10 cellular contexts compared by ENCODE assay signal in genomic region chr11:60950933-60951610, GRCh38. TPM values are rescaled to one million over a fixed set of nuclear protein-coding genes. Genes with fewer than 3 reads are reported as not detected.
A peak's percentile ranks its signal among the peaks of the same experiment; 100 is the strongest.
DNase-seq lines count a peak whose midpoint lies in the region; ATAC-seq and TF ChIP-seq lines count a peak whose summit lies in the region.
"Had no signal": no experiment of that assay in that cellular context is flagged by ENCODE, and none has a peak within 500 bp of the region (broad histone marks: within the 10 kb centered on the region; RNA-seq: fewer than 3 reads in every experiment).

No MANE protein-coding gene starts in this region.

- H3K36me3 ChIP-seq in mammary epithelial cell (ENCODE audit: insufficient read depth, low read length) (no peaks in the 10 kb centered on the region), tibial nerve (peaks cover 0 to 5% (median 0%) of the 10 kb centered on the region in 3 donors)

- no peak overlapping the region for H3K9ac ChIP-seq in mammary epithelial cell (ENCODE audit: insufficient read depth, low read length)

- H2AFZ ChIP-seq in mammary epithelial cell (ENCODE audit: low read depth, low read length), result peak overlapping the region; percentile 63

- TF ChIP-seq CTCF in mammary epithelial cell (conservative IDR thresholded peaks at IDR 0.05 in 1 of 2, IDR thresholded peaks at IDR 0.05 in 1 of 2; ENCODE audit: extremely low read depth in 1 of 2, insufficient read depth in 1 of 2, low read depth in 1 of 2, low read length in 2 of 2), result no peak
- TF ChIP-seq CTCF in tibial nerve (IDR thresholded peaks at IDR 0.05), result no peak

- H3K4me1 ChIP-seq in mammary epithelial cell (ENCODE audit: insufficient read depth, low read length) (no peaks in the 10 kb centered on the region), tibial nerve (peaks cover 0 to 61% (median 20%) of the 10 kb centered on the region in 4 donors)

- H3K9me3 Mint-ChIP-seq in activated CD4-positive, alpha-beta memory T cell treated with anti-CD3 and anti-CD28 coated beads for 36 hours, result no peaks in the 10 kb centered on the region
- H3K9me3 Mint-ChIP-seq in activated CD4-positive, alpha-beta memory T cell treated with anti-CD3 and anti-CD28 coated beads, Interleukin-2, amount 10 ng/mL, durations not matched to agents 7 days and 5 days, result no peaks in the 10 kb centered on the region

- H3K27ac ChIP-seq in mammary epithelial cell (ENCODE audit: insufficient read depth, low read depth, low read length), result no peak overlapping the region
- peak overlapping the region; percentile 87 to 98 (median 92) for H3K27ac ChIP-seq in tibial nerve
- H3K27ac ChIP-seq: C4-2B had no signal

- no peak overlapping the region for H3K4me2 ChIP-seq in mammary epithelial cell (ENCODE audit: insufficient read depth, low read depth, low read length)

- no peaks in the 10 kb centered on the region for H3K79me2 ChIP-seq in mammary epithelial cell (ENCODE audit: insufficient read depth, low read length)

- intact Hi-C loops in activated CD4-positive, alpha-beta memory T cell treated with anti-CD3 and anti-CD28 coated beads for 36 hours (cut with micrococcal nuclease), result loop anchor here (5.0 kb wide), 1 partner anchor 34 kb away; no protein-coding TSS in a partner anchor
- intact Hi-C loops in mammary epithelial cell (cut with micrococcal nuclease), result no loop called here

- WGBS in mammary epithelial cell (ENCODE audit: low coverage, missing lambda C conversion rate), result 70% methylated on average over 13 of the region's 86 CpGs
- 18 to 26% methylated on average over 32 to 48 of the region's 86 CpGs for WGBS in tibial nerve, 2 donors

- H3K4me1 Mint-ChIP-seq in activated CD4-positive, alpha-beta memory T cell treated with anti-CD3 and anti-CD28 coated beads for 36 hours (ENCODE audit: low read depth), result peaks cover 14% of the 10 kb centered on the region
- H3K4me1 Mint-ChIP-seq in activated CD4-positive, alpha-beta memory T cell treated with anti-CD3 and anti-CD28 coated beads, Interleukin-2, amount 10 ng/mL, durations not matched to agents 7 days and 5 days, result peaks cover 17% of the 10 kb centered on the region

- TF ChIP-seq POLR2A in tibial nerve (IDR thresholded peaks at IDR 0.05), result no peak

- H3K4me3 ChIP-seq in mammary epithelial cell (replicated peaks in 1 of 3; ENCODE audit: insufficient read depth in 1 of 3, low read depth in 2 of 3, low read length in 3 of 3) (no peak overlapping the region), tibial nerve (peak overlapping the region; percentile 30 to 66 (median 60))

- CTCF ChIA-PET in activated CD4-positive, alpha-beta memory T cell treated with anti-CD3 and anti-CD28 coated beads for 36 hours (lab: Charles Lee), result no interaction called here
- CTCF ChIA-PET in activated CD4-positive, alpha-beta memory T cell treated with anti-CD3 and anti-CD28 coated beads, Interleukin-2, amount 10 ng/mL, durations not matched to agents 7 days and 5 days (lab: Charles Lee), result no interaction called here
- CTCF ChIA-PET in mammary epithelial cell (lab: Charles Lee; ENCODE audit: low non-redundant PET), result no interaction called here

- peaks cover 25% of the 10 kb centered on the region for H3K27me3 Mint-ChIP-seq in activated CD4-positive, alpha-beta memory T cell treated with anti-CD3 and anti-CD28 coated beads for 36 hours
- peaks cover 42% of the 10 kb centered on the region for H3K27me3 Mint-ChIP-seq in activated CD4-positive, alpha-beta memory T cell treated with anti-CD3 and anti-CD28 coated beads, Interleukin-2, amount 10 ng/mL, durations not matched to agents 7 days and 5 days

- DNase-seq in activated CD4-positive, alpha-beta memory T cell treated with anti-CD3 and anti-CD28 coated beads for 36 hours, result peak; percentile 32
- DNase-seq in activated CD4-positive, alpha-beta memory T cell treated with anti-CD3 and anti-CD28 coated beads, Interleukin-2, amount 10 ng/mL, durations not matched to agents 7 days and 5 days, result no peak
- DNase-seq in mammary epithelial cell (no peak), mesenteric fat pad (ENCODE audit: low spot score) (peak; percentile 90), tibial nerve (ENCODE audit: low spot score in 2 of 2) (no peak), cortex of kidney (lab: John Stamatoyannopoulos, UW) (no peak)

- ATAC-seq in HG03571 (IDR thresholded peaks at IDR 0.05; ENCODE audit: unreplicated experiment), result no peak
- ATAC-seq in GM21447 (IDR thresholded peaks at IDR 0.05; ENCODE audit: unreplicated experiment), result no peak

- peaks cover 4% of the 10 kb centered on the region for H3K27me3 ChIP-seq in mammary epithelial cell (ENCODE audit: insufficient read depth, low read length)
- H3K27me3 ChIP-seq in tibial nerve, result no peaks in the 10 kb centered on the region

- in situ Hi-C loops in mammary epithelial cell (cut with MboI; ENCODE audit: low sequenced_read_pairs in 2 of 2), result no loop called here

- peak in 1 of 2 donors; percentile 4 for TF ChIP-seq EP300 in tibial nerve (IDR thresholded peaks at IDR 0.05)

- BruUV-seq in mammary epithelial cell (replicated peaks; lab: Mats Ljungman, UMichigan), result no TSS peak

- no peaks in the 10 kb centered on the region for H4K20me1 ChIP-seq in mammary epithelial cell (ENCODE audit: insufficient read depth, low read length)

- H3K4me3 Mint-ChIP-seq in activated CD4-positive, alpha-beta memory T cell treated with anti-CD3 and anti-CD28 coated beads for 36 hours, result no peak overlapping the region
- H3K4me3 Mint-ChIP-seq in activated CD4-positive, alpha-beta memory T cell treated with anti-CD3 and anti-CD28 coated beads, Interleukin-2, amount 10 ng/mL, durations not matched to agents 7 days and 5 days, result no peak overlapping the region

- dilution Hi-C loops in mammary epithelial cell (cut with HindIII; ENCODE audit: low sequenced_read_pairs), result no loop called here

- H3K9me3 ChIP-seq in mammary epithelial cell (replicated peaks; ENCODE audit: insufficient read depth, low read length), result no peaks in the 10 kb centered on the region
- H3K9me3 ChIP-seq in tibial nerve, result no peaks in the 10 kb centered on the region

- no peaks in the 10 kb centered on the region for H3K36me3 Mint-ChIP-seq in activated CD4-positive, alpha-beta memory T cell treated with anti-CD3 and anti-CD28 coated beads for 36 hours
- H3K36me3 Mint-ChIP-seq in activated CD4-positive, alpha-beta memory T cell treated with anti-CD3 and anti-CD28 coated beads, Interleukin-2, amount 10 ng/mL, durations not matched to agents 7 days and 5 days (ENCODE audit: low read depth), result no peaks in the 10 kb centered on the region

- POLR2A ChIA-PET in activated CD4-positive, alpha-beta memory T cell treated with anti-CD3 and anti-CD28 coated beads for 36 hours (lab: Charles Lee), result no interaction called here
- POLR2A ChIA-PET in activated CD4-positive, alpha-beta memory T cell treated with anti-CD3 and anti-CD28 coated beads, Interleukin-2, amount 10 ng/mL, durations not matched to agents 7 days and 5 days (lab: Charles Lee), result no interaction called here

- H3K27ac Mint-ChIP-seq in activated CD4-positive, alpha-beta memory T cell treated with anti-CD3 and anti-CD28 coated beads for 36 hours, result no peak overlapping the region
- no peak overlapping the region for H3K27ac Mint-ChIP-seq in activated CD4-positive, alpha-beta memory T cell treated with anti-CD3 and anti-CD28 coated beads, Interleukin-2, amount 10 ng/mL, durations not matched to agents 7 days and 5 days

RNA-seq across cellular contexts. Expression of gene SLC15A3, which starts 0.9 kb away (rescaled TPM):
- total RNA-seq in activated CD4-positive, alpha-beta memory T cell treated with anti-CD3 and anti-CD28 coated beads for 36 hours, result 1 to 10 TPM; 1.3 to 1.8 TPM
- 1 to 10 TPM in 1 of 2 experiments, under 1 TPM in 1; 0.28 to 1.0 TPM for total RNA-seq in activated CD4-positive, alpha-beta memory T cell treated with anti-CD3 and anti-CD28 coated beads, Interleukin-2, amount 10 ng/mL, durations not matched to agents 7 days and 5 days
- total RNA-seq in mammary epithelial cell (under 1 TPM; 0.16 to 0.17 TPM), mesenteric fat pad (47.4 TPM), tibial nerve (10 to 100 TPM; 32.2 to 94.4 (median 64.8) TPM)
- 0.07 TPM for polyA plus RNA-seq in mammary epithelial cell
- polyA minus RNA-seq in mammary epithelial cell, result not detected

RNA-seq across cellular contexts. Expression of gene CD6, which starts 20.4 kb away (rescaled TPM):
- 100 to 1,000 TPM; 271 to 279 TPM for total RNA-seq in activated CD4-positive, alpha-beta memory T cell treated with anti-CD3 and anti-CD28 coated beads for 36 hours
- 100 to 1,000 TPM; 293 to 299 TPM for total RNA-seq in activated CD4-positive, alpha-beta memory T cell treated with anti-CD3 and anti-CD28 coated beads, Interleukin-2, amount 10 ng/mL, durations not matched to agents 7 days and 5 days
- total RNA-seq in mammary epithelial cell, result not detected
- not detected for polyA plus RNA-seq in mammary epithelial cell
- polyA minus RNA-seq in mammary epithelial cell, result not detected
- total RNA-seq in mesenteric fat pad, result 0.87 TPM
- total RNA-seq in tibial nerve, result 1 to 10 TPM in 2 of 4 donors, under 1 TPM in 1, not detected in 1; 0.59 to 3.6 (median 2.7) TPM
- total RNA-seq: RPMI7951 had no signal

RNA-seq across cellular contexts. Expression of gene TMEM132A, which starts 26.8 kb away (rescaled TPM):
- total RNA-seq in activated CD4-positive, alpha-beta memory T cell treated with anti-CD3 and anti-CD28 coated beads for 36 hours, result 1 to 10 TPM; 3.3 to 5.7 TPM
- under 1 TPM in 1 of 2 experiments, not detected in 1; 0.30 TPM for total RNA-seq in activated CD4-positive, alpha-beta memory T cell treated with anti-CD3 and anti-CD28 coated beads, Interleukin-2, amount 10 ng/mL, durations not matched to agents 7 days and 5 days
- total RNA-seq in mammary epithelial cell (100 to 1,000 TPM in 1 of 2 donors, 10 to 100 TPM in 1; 48.7 to 114 TPM), mesenteric fat pad (6.7 TPM), tibial nerve (10 to 100 TPM; 15.9 to 41.9 (median 26.6) TPM)
- polyA plus RNA-seq in mammary epithelial cell, result 32.0 TPM
- 16.7 TPM for polyA minus RNA-seq in mammary epithelial cell

RNA-seq across cellular contexts. Expression of gene TMEM109, which starts 37.1 kb away (rescaled TPM):
- total RNA-seq in activated CD4-positive, alpha-beta memory T cell treated with anti-CD3 and anti-CD28 coated beads for 36 hours, result 100 to 1,000 TPM; 101 to 106 TPM
- 100 to 1,000 TPM; 101 to 110 TPM for total RNA-seq in activated CD4-positive, alpha-beta memory T cell treated with anti-CD3 and anti-CD28 coated beads, Interleukin-2, amount 10 ng/mL, durations not matched to agents 7 days and 5 days
- total RNA-seq in mammary epithelial cell (10 to 100 TPM; 19.8 to 44.9 TPM), mesenteric fat pad (116 TPM), tibial nerve (100 to 1,000 TPM; 173 to 300 (median 197) TPM)
- 35.0 TPM for polyA plus RNA-seq in mammary epithelial cell
- polyA minus RNA-seq in mammary epithelial cell, result 50.8 TPM

RNA-seq across cellular contexts. Expression of gene PRPF19, which starts 44.7 kb away (rescaled TPM):
- 100 to 1,000 TPM; 127 to 139 TPM for total RNA-seq in activated CD4-positive, alpha-beta memory T cell treated with anti-CD3 and anti-CD28 coated beads for 36 hours
- total RNA-seq in activated CD4-positive, alpha-beta memory T cell treated with anti-CD3 and anti-CD28 coated beads, Interleukin-2, amount 10 ng/mL, durations not matched to agents 7 days and 5 days, result 100 to 1,000 TPM in 1 of 2 experiments, 10 to 100 TPM in 1; 99.2 to 103 TPM
- total RNA-seq in mammary epithelial cell (10 to 100 TPM; 70.0 to 93.2 TPM), mesenteric fat pad (68.3 TPM), tibial nerve (10 to 100 TPM; 49.6 to 92.0 (median 55.5) TPM)
- 93.7 TPM for polyA plus RNA-seq in mammary epithelial cell
- polyA minus RNA-seq in mammary epithelial cell, result 96.3 TPM

Comparison
In these comparisons a context has a peak if more than half of its experiments do, and no peak if none do; other contexts are left out.
1. DNase-seq: peak in activated CD4-positive, alpha-beta memory T cell treated with anti-CD3 and anti-CD28 coated beads for 36 hours (single experiment) and mesenteric fat pad (single experiment); none in activated CD4-positive, alpha-beta memory T cell treated with anti-CD3 and anti-CD28 coated beads, Interleukin-2, amount 10 ng/mL, durations not matched to agents 7 days and 5 days (single experiment), mammary epithelial cell (single experiment), tibial nerve (0 of 2) and cortex of kidney (single experiment).
2. H3K4me3 ChIP-seq: peak in tibial nerve (4 of 4); none in mammary epithelial cell (0 of 3).
3. RNA of gene SLC15A3, which starts 0.9 kb away (total RNA-seq): 32.2 to 94.4 TPM in tibial nerve and 47.4 TPM in mesenteric fat pad (single experiment); 1.3 to 1.8 TPM in activated CD4-positive, alpha-beta memory T cell treated with anti-CD3 and anti-CD28 coated beads for 36 hours, 0.28 to 1.0 TPM in activated CD4-positive, alpha-beta memory T cell treated with anti-CD3 and anti-CD28 coated beads, Interleukin-2, amount 10 ng/mL, durations not matched to agents 7 days and 5 days and 0.16 to 0.17 TPM in mammary epithelial cell; every median in the first group is over 10 times any median in the second.
4. RNA of gene CD6, which starts 20.4 kb away (total RNA-seq): 293 to 299 TPM in activated CD4-positive, alpha-beta memory T cell treated with anti-CD3 and anti-CD28 coated beads, Interleukin-2, amount 10 ng/mL, durations not matched to agents 7 days and 5 days and 271 to 279 TPM in activated CD4-positive, alpha-beta memory T cell treated with anti-CD3 and anti-CD28 coated beads for 36 hours; 0.59 to 3.6 TPM in tibial nerve, 0.87 TPM in mesenteric fat pad (single experiment) and not detected in mammary epithelial cell; every median in the first group is over 10 times any median in the second.